In genomic region chrX:56130013-56130412, GRCh38 we compare ENCODE assay signal across 1 cellular context.
TF ChIP-seq lines count a peak whose summit lies in the region.

No MANE protein-coding gene starts in this region.

TF ChIP-seq in GM23338, 12 proteins besides CTCF, POLR2A, EP300 and RAD21 (continued from another document):
- TF ChIP-seq REST (IDR thresholded peaks at IDR 0.05; ENCODE audit: unreplicated experiment) (no peak), EZH2 (IDR thresholded peaks at IDR 0.05; ENCODE audit: low read depth, unreplicated experiment) (no peak), ZNF331 (CRISPR knock-in tag; IDR thresholded peaks at IDR 0.05; ENCODE audit: low read depth) (no peak), ZNF114 (CRISPR knock-in tag; IDR thresholded peaks at IDR 0.05) (no peak), EZH2phosphoT487 (IDR thresholded peaks at IDR 0.05; ENCODE audit: unreplicated experiment) (no peak)
